Comparison of ENCODE assay signal across 9 cellular contexts in the genomic region with DNA sequence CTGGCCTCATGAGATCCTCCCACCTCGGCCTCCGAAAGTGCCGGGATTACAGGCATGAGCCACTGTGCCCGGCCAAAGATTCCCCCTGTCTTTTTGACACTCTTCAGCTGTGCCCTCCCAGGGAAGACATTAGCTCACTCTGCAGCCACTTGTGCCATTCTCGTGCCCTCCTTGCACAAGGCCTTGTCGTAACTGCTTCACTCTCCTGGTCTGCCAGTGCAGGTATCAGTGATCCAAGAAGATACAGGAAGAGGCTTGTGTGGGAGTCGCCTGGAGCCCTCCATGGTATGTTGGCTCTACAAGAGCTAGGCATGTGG. TPM values are rescaled to one million over a fixed set of nuclear protein-coding genes. Genes with fewer than 3 reads are reported as not detected.
A peak's percentile ranks its signal among the peaks of the same experiment; 100 is the strongest.
DNase-seq lines count a peak whose midpoint lies in the region; ATAC-seq, FAIRE-seq and TF ChIP-seq lines count a peak whose summit lies in the region.
"Had no signal": no experiment of that assay in that cellular context is flagged by ENCODE, and none has a peak within 500 bp of the region (broad histone marks: within the 10 kb centered on the region; RNA-seq: fewer than 3 reads in every experiment).

No MANE protein-coding gene starts in this region.

- FAIRE-seq in keratinocyte (lab: Jason Lieb, UNC): no peak

- peaks cover 31% of the 10 kb centered on the region for H3K4me1 Mint-ChIP-seq in activated CD8-positive, alpha-beta T cell treated with anti-CD3 and anti-CD28 coated beads, Interleukin-2, amount 10 ng/mL, durations not matched to agents 7 days and 5 days (ENCODE audit: low read depth)

- H3K36me3 ChIP-seq in DND-41 (ENCODE audit: insufficient read depth, low read length) (no peaks in the 10 kb centered on the region), keratinocyte (ENCODE audit: control insufficient read depth in 2 of 2, extremely low read depth in 1 of 2, insufficient read depth in 2 of 2, low read length in 2 of 2) (no peaks in the 10 kb centered on the region)

- H3K4me3 Mint-ChIP-seq in activated CD8-positive, alpha-beta T cell treated with anti-CD3 and anti-CD28 coated beads, Interleukin-2, amount 10 ng/mL, durations not matched to agents 7 days and 5 days: no peak overlapping the region

- H3K27ac ChIP-seq in DND-41 (ENCODE audit: low read length) (peak overlapping the region; percentile 52; the same call in 1 of the 2 replicates), keratinocyte (ENCODE audit: control insufficient read depth, insufficient read depth, low read length) (peak overlapping the region; percentile 61), skin epidermis (peak overlapping the region in 20 of 21 experiments; percentile 3 to 89 (median 74))
- H3K27ac ChIP-seq: KMS-11 had no signal

- H3K4me2 ChIP-seq in DND-41 (ENCODE audit: insufficient read depth, low read length) (no peak overlapping the region), keratinocyte (ENCODE audit: control insufficient read depth, extremely low read depth, insufficient read depth, low read depth, low read length) (peak overlapping the region; percentile 62)

- POLR2A ChIA-PET in activated CD8-positive, alpha-beta T cell treated with anti-CD3 and anti-CD28 coated beads, Interleukin-2, amount 10 ng/mL, durations not matched to agents 7 days and 5 days (lab: Charles Lee): interaction anchor here (1.0 to 1.1 kb wide), 2 partner anchors 9 to 25 kb away, joined by 3 to 4 read pairs; no protein-coding TSS in a partner anchor

- TF ChIP-seq CTCF in DND-41 (IDR thresholded peaks at IDR 0.05; ENCODE audit: borderline replicate concordance, extremely low read depth, low read length, poor library complexity, severe bottlenecking) (no peak), keratinocyte (optimal IDR thresholded peaks at IDR 0.05 in 1 of 3, IDR thresholded peaks at IDR 0.05 in 1 of 3, conservative IDR thresholded peaks at IDR 0.05 in 1 of 3; ENCODE audit: extremely low read depth in 1 of 3, insufficient read depth in 2 of 3, low read length in 3 of 3) (no peak)

- H2AFZ ChIP-seq in DND-41 (ENCODE audit: low read depth, low read length): no peak overlapping the region
- peak overlapping the region; percentile 97 for H2AFZ ChIP-seq in keratinocyte (ENCODE audit: control insufficient read depth, low read length)

- H3K4me1 ChIP-seq in DND-41 (ENCODE audit: insufficient read depth, low read length): peaks cover 13% of the 10 kb centered on the region
- H3K4me1 ChIP-seq in keratinocyte (ENCODE audit: control insufficient read depth, extremely low read depth, insufficient read depth, low read length): peaks cover 26% of the 10 kb centered on the region

- H4K20me1 ChIP-seq in DND-41 (ENCODE audit: insufficient read depth, low read length) (0 out of 2 replicates have a peak, but pooled peaks cover 2% of the 10 kb centered on the region), keratinocyte (ENCODE audit: control insufficient read depth, extremely low read depth, insufficient read depth, low read length) (no peaks in the 10 kb centered on the region)

- H3K79me2 ChIP-seq in DND-41 (ENCODE audit: insufficient read depth, low read length) (no peaks in the 10 kb centered on the region), keratinocyte (ENCODE audit: control insufficient read depth, insufficient read depth, low read length) (no peaks in the 10 kb centered on the region)

- ATAC-seq in DND-41 (ENCODE audit: insufficient read depth, low read depth): no peak; the same call in 1 of the 3 replicates
- ATAC-seq in activated CD8-positive, alpha-beta T cell treated with anti-CD3 and anti-CD28 coated beads, Interleukin-2, amount 10 ng/mL, durations not matched to agents 7 days and 5 days: no peak

- no peaks in the 10 kb centered on the region for H3K9me3 Mint-ChIP-seq in activated CD8-positive, alpha-beta T cell treated with anti-CD3 and anti-CD28 coated beads, Interleukin-2, amount 10 ng/mL, durations not matched to agents 7 days and 5 days (ENCODE audit: insufficient read depth)

- H3K9me3 ChIP-seq in DND-41 (ENCODE audit: insufficient read depth, low read length, severe bottlenecking) (no peaks in the 10 kb centered on the region), keratinocyte (ENCODE audit: control insufficient read depth, low read depth, low read length) (no peaks in the 10 kb centered on the region)

- DNase-seq in DND-41 (no peak), keratinocyte (ENCODE audit: low read depth, low spot score) (no peak), Kasumi-1 (lab: John Stamatoyannopoulos, UW) (no peak), DMS53 (lab: John Stamatoyannopoulos, UW) (no peak), posterior cingulate gyrus (no peak)
- DNase-seq in activated CD8-positive, alpha-beta T cell treated with anti-CD3 and anti-CD28 coated beads, Interleukin-2, amount 10 ng/mL, durations not matched to agents 7 days and 5 days: no peak
- DNase-seq in stimulated activated CD4-positive, alpha-beta T cell treated with anti-CD3 and anti-CD28 coated beads, Interleukin-12 subunit alpha, Interleukin-12 subunit beta, amount 100 ng/mL, for 4 hours: no peak

- H3K4me3 ChIP-seq in DND-41 (ENCODE audit: low read depth in 1 of 2, low read length in 2 of 2) (no peak overlapping the region), keratinocyte (ENCODE audit: control insufficient read depth in 2 of 3, extremely low read depth in 1 of 3, insufficient read depth in 2 of 3, low read depth in 1 of 3, low read length in 3 of 3) (no peak overlapping the region), skin epidermis (no peak overlapping the region)

- CTCF ChIA-PET in activated CD8-positive, alpha-beta T cell treated with anti-CD3 and anti-CD28 coated beads, Interleukin-2, amount 10 ng/mL, durations not matched to agents 7 days and 5 days (lab: Charles Lee): interaction anchor here (0.7 to 4.7 kb wide), 28 partner anchors 9 to 859 kb away, joined by 3 to 65 read pairs (median 6); partner anchors contain the start of gene WDR26

- H3K27me3 ChIP-seq in DND-41 (ENCODE audit: insufficient read depth, low read length, poor library complexity): no peaks in the 10 kb centered on the region
- no peaks in the 10 kb centered on the region for H3K27me3 ChIP-seq in keratinocyte (ENCODE audit: control insufficient read depth, extremely low read depth, insufficient read depth, low read length)

- H3K27ac Mint-ChIP-seq in activated CD8-positive, alpha-beta T cell treated with anti-CD3 and anti-CD28 coated beads, Interleukin-2, amount 10 ng/mL, durations not matched to agents 7 days and 5 days: peak overlapping the region; percentile 67

- no peak overlapping the region for H3K9ac ChIP-seq in DND-41 (ENCODE audit: low read depth, low read length)
- peak overlapping the region; percentile 26 for H3K9ac ChIP-seq in keratinocyte (ENCODE audit: control insufficient read depth, extremely low read depth, insufficient read depth, low read length)
- H3K9ac ChIP-seq: KMS-11 had no signal

- dilution Hi-C loops in keratinocyte (cut with MboI; ENCODE audit: extremely low pct_ligation_motif_present, low sequenced_read_pairs): no loop called here

- no peaks in the 10 kb centered on the region for H3K9me1 ChIP-seq in keratinocyte (ENCODE audit: control insufficient read depth, extremely low read depth, insufficient read depth, low read length)

- no peaks in the 10 kb centered on the region for H3K36me3 Mint-ChIP-seq in activated CD8-positive, alpha-beta T cell treated with anti-CD3 and anti-CD28 coated beads, Interleukin-2, amount 10 ng/mL, durations not matched to agents 7 days and 5 days (ENCODE audit: low read depth)

- H3K27me3 Mint-ChIP-seq in activated CD8-positive, alpha-beta T cell treated with anti-CD3 and anti-CD28 coated beads, Interleukin-2, amount 10 ng/mL, durations not matched to agents 7 days and 5 days (ENCODE audit: low read depth): no peaks in the 10 kb centered on the region

- intact Hi-C loops in posterior cingulate gyrus (cut with DNase I): loop anchor here (5.0 kb wide), 1 partner anchor 339 kb away; no protein-coding TSS in a partner anchor

RNA-seq across cellular contexts. Expression of gene WDR26, which starts 22.0 kb away (rescaled TPM):
- 10 to 100 TPM; 63.8 to 66.2 TPM for total RNA-seq in activated CD8-positive, alpha-beta T cell treated with anti-CD3 and anti-CD28 coated beads, Interleukin-2, amount 10 ng/mL, durations not matched to agents 7 days and 5 days
- 35.1 to 46.4 TPM (median 41.0 TPM) in 3 replicates for polyA plus RNA-seq in keratinocyte
- polyA plus RNA-seq in keratinocyte (2011; ENCODE audit: low read depth): 67.6 TPM
- 38.4 and 57.2 TPM in 2 replicates for polyA plus RNA-seq in keratinocyte (2011; cell fraction: cytosol; rRNA removed)
- polyA plus RNA-seq in keratinocyte (2011; cell fraction: nucleus; rRNA removed): 70.8 and 91.2 TPM in 2 replicates
- polyA plus RNA-seq in keratinocyte (2012; ENCODE audit: low replicate concordance): 46.2 and 62.6 TPM in 2 replicates
- 49.4 to 89.4 TPM (median 51.2 TPM) in 3 replicates for polyA minus RNA-seq in keratinocyte
- 67.1 TPM for polyA minus RNA-seq in keratinocyte (2011; cell fraction: cytosol; rRNA and poly(A)+ RNA removed)
- polyA minus RNA-seq in keratinocyte (2011; cell fraction: nucleus; rRNA and poly(A)+ RNA removed): 66.3 and 135 TPM in 2 replicates
